Comparison of ENCODE assay signal across 12 cellular contexts in the genomic region with DNA sequence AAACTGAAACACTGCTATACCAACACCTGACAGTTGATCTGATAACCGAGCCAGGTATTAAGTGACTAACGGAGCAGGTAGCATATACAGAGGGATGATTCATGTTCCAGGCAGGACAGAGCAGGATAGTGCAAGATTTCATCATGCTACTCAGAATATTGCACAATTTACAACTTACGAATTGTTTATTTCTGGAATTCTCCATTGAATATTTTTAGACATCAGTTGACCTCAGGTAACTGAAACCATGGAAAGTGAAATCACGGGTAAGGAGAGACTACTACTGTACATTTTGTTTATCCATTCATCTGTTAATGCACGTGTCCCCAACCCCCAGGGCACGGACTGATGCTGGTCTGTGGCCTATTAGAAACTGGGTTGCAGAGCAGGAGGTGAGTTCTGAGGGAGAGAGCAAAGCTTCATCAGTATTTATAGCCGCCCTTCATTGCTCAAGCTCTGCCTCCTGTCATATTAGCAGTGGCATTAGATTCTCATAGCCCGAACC. TPM values are rescaled to one million over a fixed set of nuclear protein-coding genes. Genes with fewer than 3 reads are reported as not detected.
A peak's percentile ranks its signal among the peaks of the same experiment; 100 is the strongest.
DNase-seq lines count a peak whose midpoint lies in the region; ATAC-seq and TF ChIP-seq lines count a peak whose summit lies in the region.
"Had no signal": no experiment of that assay in that cellular context is flagged by ENCODE, and none has a peak within 500 bp of the region (broad histone marks: within the 10 kb centered on the region; RNA-seq: fewer than 3 reads in every experiment).

No MANE protein-coding gene starts in this region.

- TF ChIP-seq RAD21 in IMR-90 (IDR thresholded peaks at IDR 0.05; ENCODE audit: low read length): no peak

- H3K79me1 ChIP-seq in IMR-90 (ENCODE audit: low read depth in 1 of 2, low read length in 2 of 2): no peaks in the 10 kb centered on the region

- no peak overlapping the region for H3K9ac ChIP-seq in IMR-90 (ENCODE audit: low read depth, low read length)

- in situ Hi-C loops in IMR-90 (cut with MboI; ENCODE audit: low sequenced_read_pairs): no loop called here

- H3K27ac Mint-ChIP-seq in activated naive CD8-positive, alpha-beta T cell treated with anti-CD3 and anti-CD28 coated beads, Interleukin-2, amount 50 U/mL, for 24 hours: no peak overlapping the region

- dilution Hi-C loops in IMR-90 (cut with HindIII; ENCODE audit: low sequenced_read_pairs, unreplicated experiment): no loop called here

- no peak overlapping the region for H3K56ac ChIP-seq in IMR-90 (ENCODE audit: extremely low read depth, insufficient read depth, low read length)

- no peak overlapping the region for H2BK15ac ChIP-seq in IMR-90 (ENCODE audit: low read depth, low read length)

- no peak overlapping the region; the same call in 1 of the 2 replicates for H3K27ac ChIP-seq in IMR-90 (ENCODE audit: insufficient read depth, low read length)
- no peak overlapping the region for H3K27ac ChIP-seq in ascending aorta
- H3K27ac ChIP-seq: prostate gland had no signal

- H3K9me1 ChIP-seq in IMR-90 (ENCODE audit: insufficient read depth, low read length): 0 out of 2 replicates have a peak, but pooled peaks cover 4% of the 10 kb centered on the region

- CTCF ChIA-PET in IMR-90 (lab: Yijun Ruan, JAX): interaction anchor here (1.6 kb wide), 1 partner anchor 30 kb away, joined by 4 read pairs; no protein-coding TSS in a partner anchor

- H3K9me3 ChIP-seq in IMR-90 (ENCODE audit: control insufficient read depth, insufficient read depth, low read length): no peaks in the 10 kb centered on the region
- no peaks in the 10 kb centered on the region for H3K9me3 ChIP-seq in ascending aorta
- H3K9me3 ChIP-seq: prostate gland had no signal

- H3K4me3 Mint-ChIP-seq in activated naive CD8-positive, alpha-beta T cell treated with anti-CD3 and anti-CD28 coated beads, Interleukin-2, amount 50 U/mL, for 24 hours: no peak overlapping the region

- no peak for TF ChIP-seq CTCF in IMR-90 (conservative IDR thresholded peaks at IDR 0.05; ENCODE audit: low read depth, low read length)
- no peak for TF ChIP-seq CTCF in choroid plexus epithelial cell (conservative IDR thresholded peaks at IDR 0.05; ENCODE audit: low read depth, low read length)
- TF ChIP-seq CTCF in ascending aorta (IDR thresholded peaks at IDR 0.05): no peak

- no peaks in the 10 kb centered on the region for H3K9me3 Mint-ChIP-seq in activated naive CD8-positive, alpha-beta T cell treated with anti-CD3 and anti-CD28 coated beads, Interleukin-2, amount 50 U/mL, for 24 hours

- H3K4me1 ChIP-seq in IMR-90 (ENCODE audit: control insufficient read depth, insufficient read depth, low read length): peaks cover 4% of the 10 kb centered on the region
- no peaks in the 10 kb centered on the region for H3K4me1 ChIP-seq in ascending aorta
- H3K4me1 ChIP-seq: prostate gland had no signal

- peak overlapping the region; percentile 78; the same call in 1 of the 2 replicates for H2BK20ac ChIP-seq in IMR-90 (ENCODE audit: low read depth, low read length)

- intact Hi-C loops in IMR-90 (cut with micrococcal nuclease): no loop called here
- intact Hi-C loops in ascending aorta (cut with DNase I): no loop called here

- BruUV-seq in IMR-90 (replicated peaks; lab: Mats Ljungman, UMichigan): no TSS peak

- WGBS in IMR-90 (ENCODE audit: extremely low coverage in 2 of 2, insufficient read length in 1 of 2), 2 experiments: no CpG with 5 or more reads among the region's 8 CpGs

- H3K18ac ChIP-seq in IMR-90 (ENCODE audit: low read depth, low read length): 0 out of 2 replicates have a peak overlapping the region, but pooled peaks have one; percentile 37

- no peaks in the 10 kb centered on the region for H3K27me3 Mint-ChIP-seq in activated naive CD8-positive, alpha-beta T cell treated with anti-CD3 and anti-CD28 coated beads, Interleukin-2, amount 50 U/mL, for 24 hours

- no peak overlapping the region for H2AK9ac ChIP-seq in IMR-90 (replicated peaks; ENCODE audit: low read depth, low read length, poor library complexity)

- H3K4me1 Mint-ChIP-seq in activated naive CD8-positive, alpha-beta T cell treated with anti-CD3 and anti-CD28 coated beads, Interleukin-2, amount 50 U/mL, for 24 hours: no peaks in the 10 kb centered on the region

- H3K14ac ChIP-seq in IMR-90 (replicated peaks; ENCODE audit: low read depth, low read length): no peak overlapping the region

- POLR2A ChIA-PET in IMR-90 (lab: Charles Lee; ENCODE audit: unreplicated experiment): no interaction called here

- no peak overlapping the region for H2AK5ac ChIP-seq in IMR-90 (ENCODE audit: low read depth, low read length)

- H3K36me3 ChIP-seq in IMR-90 (ENCODE audit: control insufficient read depth, insufficient read depth, low read length) (no peaks in the 10 kb centered on the region), ascending aorta (no peaks in the 10 kb centered on the region)
- H3K36me3 ChIP-seq: prostate gland had no signal

- no peak overlapping the region for H3K4me3 ChIP-seq in IMR-90 (ENCODE audit: insufficient read depth, low read depth, low read length)
- no peak overlapping the region for H3K4me3 ChIP-seq in choroid plexus epithelial cell (ENCODE audit: low read depth, low read length)
- no peak overlapping the region for H3K4me3 ChIP-seq in skeletal muscle cell (ENCODE audit: low read depth, low read length)
- no peak overlapping the region for H3K4me3 ChIP-seq in ascending aorta
- H3K4me3 ChIP-seq: prostate gland had no signal

- DNase-seq in IMR-90 (peak; percentile 81), choroid plexus epithelial cell (ENCODE audit: low read depth) (peak; percentile 74), skeletal muscle cell (ENCODE audit: low read depth) (peak; percentile 18), ascending aorta (ENCODE audit: low spot score in 2 of 2) (no peak)
- no peak for DNase-seq in activated naive CD8-positive, alpha-beta T cell treated with anti-CD3 and anti-CD28 coated beads, Interleukin-2, amount 50 U/mL, for 24 hours
- DNase-seq: activated CD8-positive, alpha-beta memory T cell treated with anti-CD3 and anti-CD28 coated beads, Interleukin-2, amount 50 U/mL, for 4 hours; amygdala; DMS 273 treated with DMSO at 0.1 percent for 48 hours; KBM-7; NCI-H2171 treated with DMSO at 0.1 percent for 48 hours had no signal

- H2BK5ac ChIP-seq in IMR-90 (ENCODE audit: low read depth, low read length, poor library complexity, severe bottlenecking): no peak overlapping the region

- H3K23ac ChIP-seq in IMR-90 (ENCODE audit: low read depth, low read length): no peak overlapping the region

- H3K4me2 ChIP-seq in IMR-90 (ENCODE audit: low read depth, low read length): no peak overlapping the region; the same call in 1 of the 2 replicates

- peak; percentile 65 for ATAC-seq in IMR-90 (ENCODE audit: low read depth)
- no peak for ATAC-seq in activated naive CD8-positive, alpha-beta T cell treated with anti-CD3 and anti-CD28 coated beads, Interleukin-2, amount 50 U/mL, for 24 hours

- H2BK120ac ChIP-seq in IMR-90 (ENCODE audit: low read depth, low read length): peak overlapping the region; percentile 68

- peak overlapping the region; percentile 39; the same call in 1 of the 2 replicates for H4K91ac ChIP-seq in IMR-90 (ENCODE audit: insufficient read depth, low read depth, low read length)

- no peaks in the 10 kb centered on the region for H3K36me3 Mint-ChIP-seq in activated naive CD8-positive, alpha-beta T cell treated with anti-CD3 and anti-CD28 coated beads, Interleukin-2, amount 50 U/mL, for 24 hours (ENCODE audit: low read depth)

- H3K27me3 ChIP-seq in IMR-90 (ENCODE audit: control insufficient read depth, insufficient read depth, low read length): no peaks in the 10 kb centered on the region
- H3K27me3 ChIP-seq in ascending aorta: no peaks in the 10 kb centered on the region

- H3K4ac ChIP-seq in IMR-90 (ENCODE audit: low read depth, low read length): peak overlapping the region; percentile 66

- H4K8ac ChIP-seq in IMR-90 (ENCODE audit: low read depth in 2 of 2, low read length in 2 of 2): no peak overlapping the region; a peak in 1 of 4 replicates

- TF ChIP-seq POLR2A in IMR-90 (IDR thresholded peaks at IDR 0.05; ENCODE audit: low read depth, low read length): no peak

- no peaks in the 10 kb centered on the region for H4K20me1 ChIP-seq in IMR-90 (ENCODE audit: insufficient read depth, low read length)

- H2AFZ ChIP-seq in IMR-90 (replicated peaks; ENCODE audit: low read length, poor library complexity): no peak overlapping the region

- H4K5ac ChIP-seq in IMR-90 (ENCODE audit: low read depth, low read length): no peak overlapping the region

TF ChIP-seq in IMR-90, 13 proteins besides CTCF, POLR2A, EP300 and RAD21:
- TF ChIP-seq SMC3 (IDR thresholded peaks at IDR 0.05; ENCODE audit: low read depth, low read length): no peak
- TF ChIP-seq CEBPB (IDR thresholded peaks at IDR 0.05; ENCODE audit: low read depth, low read length): peak; percentile 99
- TF ChIP-seq RFX5 (IDR thresholded peaks at IDR 0.05; ENCODE audit: low read depth, low read length): no peak
- TF ChIP-seq RCOR1 (IDR thresholded peaks at IDR 0.05; ENCODE audit: insufficient replicate concordance, low read length): no peak
- TF ChIP-seq NFE2L2 (IDR thresholded peaks at IDR 0.05; ENCODE audit: low read depth, low read length): no peak
- peak; percentile 68; the same call in 1 of the 2 replicates for TF ChIP-seq FOS (IDR thresholded peaks at IDR 0.05; ENCODE audit: low read depth, low read length)

RNA-seq across cellular contexts. Expression of a gene that starts 14.5 kb away (rescaled TPM):
- total RNA-seq in IMR-90 (2012; rRNA removed): under 0.01 TPM in 2 replicates
- polyA plus RNA-seq in IMR-90 (2012; rRNA removed): 0.03 and 0.05 TPM in 2 replicates
- polyA plus RNA-seq in IMR-90 (2012; cell fraction: cytosol; rRNA removed): 0.01 and 0.02 TPM in 2 replicates
- polyA plus RNA-seq in IMR-90 (2012; cell fraction: nucleus; rRNA removed; ENCODE audit: low replicate concordance): 0.07 TPM in 1 of 2 replicates, not detected in the other
- 0.11 TPM for total RNA-seq in ascending aorta
- total RNA-seq: mononuclear cell had no signal

RNA-seq across cellular contexts. Expression of a gene that starts 48.8 kb away (rescaled TPM):
- 21.1 and 28.6 TPM in 2 replicates for total RNA-seq in IMR-90 (2012; rRNA removed)
- 21.4 and 28.3 TPM in 2 replicates for polyA plus RNA-seq in IMR-90 (2012; rRNA removed)
- polyA plus RNA-seq in IMR-90 (2012; cell fraction: cytosol; rRNA removed): 4.9 and 5.6 TPM in 2 replicates
- polyA plus RNA-seq in IMR-90 (2012; cell fraction: nucleus; rRNA removed; ENCODE audit: low replicate concordance): 2.0 and 8.6 TPM in 2 replicates
- 6.8 TPM for total RNA-seq in ascending aorta

RNA-seq across cellular contexts. Expression of a gene that starts 49.3 kb away (rescaled TPM):
- total RNA-seq in IMR-90 (2012; rRNA removed) (not detected in 2 replicates), ascending aorta (not detected)
- polyA plus RNA-seq in IMR-90 (2012; rRNA removed): not detected in 2 replicates
- polyA plus RNA-seq in IMR-90 (2012; cell fraction: cytosol; rRNA removed): not detected in 2 replicates
- 0.01 and 0.02 TPM in 2 replicates for polyA plus RNA-seq in IMR-90 (2012; cell fraction: nucleus; rRNA removed; ENCODE audit: low replicate concordance)

Comparison
In these comparisons a context has a peak if more than half of its experiments do, and no peak if none do; other contexts are left out.
1. DNase-seq: peak in IMR-90 (single experiment), choroid plexus epithelial cell (single experiment) and skeletal muscle cell (single experiment); none in activated naive CD8-positive, alpha-beta T cell treated with anti-CD3 and anti-CD28 coated beads, Interleukin-2, amount 50 U/mL, for 24 hours (single experiment) and ascending aorta (0 of 2).